Comparison of ENCODE assay signal across 8 cellular contexts in genomic region chrX:7996414-7996813, GRCh38.
DNase-seq lines count a peak whose midpoint lies in the region; ATAC-seq and TF ChIP-seq lines count a peak whose summit lies in the region.

No MANE protein-coding gene starts in this region.

- CTCF ChIA-PET in activated CD8-positive, alpha-beta T cell treated with anti-CD3 and anti-CD28 coated beads, Interleukin-2, amount 10 ng/mL, durations not matched to agents 7 days and 5 days (lab: Charles Lee), result no interaction called here

- no peaks in the 10 kb centered on the region for H3K79me2 ChIP-seq in hepatocyte

- no peaks in the 10 kb centered on the region for H3K4me1 Mint-ChIP-seq in activated CD8-positive, alpha-beta T cell treated with anti-CD3 and anti-CD28 coated beads, Interleukin-2, amount 10 ng/mL, durations not matched to agents 7 days and 5 days (ENCODE audit: low read depth)

- no peak overlapping the region for H3K4me2 ChIP-seq in hepatocyte

- H3K36me3 Mint-ChIP-seq in activated CD8-positive, alpha-beta T cell treated with anti-CD3 and anti-CD28 coated beads, Interleukin-2, amount 10 ng/mL, durations not matched to agents 7 days and 5 days (ENCODE audit: low read depth), result no peaks in the 10 kb centered on the region

- H3K4me3 ChIP-seq in hepatocyte, result no peak overlapping the region

- H3K27me3 Mint-ChIP-seq in activated CD8-positive, alpha-beta T cell treated with anti-CD3 and anti-CD28 coated beads, Interleukin-2, amount 10 ng/mL, durations not matched to agents 7 days and 5 days (ENCODE audit: low read depth), result no peaks in the 10 kb centered on the region

- no peaks in the 10 kb centered on the region for H3K9me2 ChIP-seq in hepatocyte (replicated peaks; ENCODE audit: insufficient read depth)

- no peak overlapping the region for H3K4me3 Mint-ChIP-seq in activated CD8-positive, alpha-beta T cell treated with anti-CD3 and anti-CD28 coated beads, Interleukin-2, amount 10 ng/mL, durations not matched to agents 7 days and 5 days

- H3K9me3 ChIP-seq in hepatocyte (ENCODE audit: low read depth), result no peaks in the 10 kb centered on the region

- POLR2A ChIA-PET in activated CD8-positive, alpha-beta T cell treated with anti-CD3 and anti-CD28 coated beads, Interleukin-2, amount 10 ng/mL, durations not matched to agents 7 days and 5 days (lab: Charles Lee), result no interaction called here

- no peaks in the 10 kb centered on the region for H3K9me3 Mint-ChIP-seq in activated CD8-positive, alpha-beta T cell treated with anti-CD3 and anti-CD28 coated beads, Interleukin-2, amount 10 ng/mL, durations not matched to agents 7 days and 5 days (ENCODE audit: insufficient read depth)

- no peak overlapping the region for H3K27ac ChIP-seq in hepatocyte

- no peaks in the 10 kb centered on the region for H3K36me3 ChIP-seq in hepatocyte (replicated peaks; ENCODE audit: insufficient read depth, low read depth)

- H3K4me1 ChIP-seq in hepatocyte (ENCODE audit: insufficient read depth), result no peaks in the 10 kb centered on the region

- ATAC-seq in activated CD8-positive, alpha-beta T cell treated with anti-CD3 and anti-CD28 coated beads, Interleukin-2, amount 10 ng/mL, durations not matched to agents 7 days and 5 days, result no peak
- ATAC-seq in GM18520 (IDR thresholded peaks at IDR 0.05; ENCODE audit: unreplicated experiment), result no peak

- H4K20me1 ChIP-seq in hepatocyte (ENCODE audit: insufficient read depth, poor library complexity, severe bottlenecking), result no peaks in the 10 kb centered on the region

- peak; percentile 41 for DNase-seq in DMS153 treated with DMSO at 0.1 percent for 48 hours (lab: John Stamatoyannopoulos, UW; ENCODE audit: unreplicated experiment)
- DNase-seq in DMS153 (lab: John Stamatoyannopoulos, UW), result no peak
- DNase-seq in GM20000 (ENCODE audit: low spot score), result peak; percentile 32
- DNase-seq in NCI-H2081 treated with DMSO at 0.1 percent for 48 hours (lab: John Stamatoyannopoulos, UW), result peak; percentile 10
- peak; percentile 38 for DNase-seq in activated CD8-positive, alpha-beta T cell treated with anti-CD3 and anti-CD28 coated beads, Interleukin-2, amount 10 ng/mL, durations not matched to agents 7 days and 5 days
- peak; percentile 36 for DNase-seq in hepatocyte (ENCODE audit: low spot score)
- peak; percentile 22 for DNase-seq in stimulated activated CD8-positive, alpha-beta memory T cell treated with anti-CD3 and anti-CD28 coated beads, Interleukin-4, amount 100 ng/mL, for 48 hours

- no peak overlapping the region for H3K27ac Mint-ChIP-seq in activated CD8-positive, alpha-beta T cell treated with anti-CD3 and anti-CD28 coated beads, Interleukin-2, amount 10 ng/mL, durations not matched to agents 7 days and 5 days

- H2AFZ ChIP-seq in hepatocyte, result no peak overlapping the region

- WGBS in hepatocyte (ENCODE audit: low lambda C conversion rate, missing lambda C conversion rate), result 9% methylated on average over 2 of the region's 2 CpGs

- H3K27me3 ChIP-seq in hepatocyte, result no peaks in the 10 kb centered on the region

- TF ChIP-seq CTCF in GM20000 (IDR thresholded peaks at IDR 0.05; ENCODE audit: extremely low read depth, missing control alignments), result peak; percentile 7
- peak; percentile 64 for TF ChIP-seq CTCF in hepatocyte (IDR thresholded peaks at IDR 0.05; ENCODE audit: poor library complexity)
